Comparison of ENCODE assay signal across 15 cellular contexts in the genomic region with DNA sequence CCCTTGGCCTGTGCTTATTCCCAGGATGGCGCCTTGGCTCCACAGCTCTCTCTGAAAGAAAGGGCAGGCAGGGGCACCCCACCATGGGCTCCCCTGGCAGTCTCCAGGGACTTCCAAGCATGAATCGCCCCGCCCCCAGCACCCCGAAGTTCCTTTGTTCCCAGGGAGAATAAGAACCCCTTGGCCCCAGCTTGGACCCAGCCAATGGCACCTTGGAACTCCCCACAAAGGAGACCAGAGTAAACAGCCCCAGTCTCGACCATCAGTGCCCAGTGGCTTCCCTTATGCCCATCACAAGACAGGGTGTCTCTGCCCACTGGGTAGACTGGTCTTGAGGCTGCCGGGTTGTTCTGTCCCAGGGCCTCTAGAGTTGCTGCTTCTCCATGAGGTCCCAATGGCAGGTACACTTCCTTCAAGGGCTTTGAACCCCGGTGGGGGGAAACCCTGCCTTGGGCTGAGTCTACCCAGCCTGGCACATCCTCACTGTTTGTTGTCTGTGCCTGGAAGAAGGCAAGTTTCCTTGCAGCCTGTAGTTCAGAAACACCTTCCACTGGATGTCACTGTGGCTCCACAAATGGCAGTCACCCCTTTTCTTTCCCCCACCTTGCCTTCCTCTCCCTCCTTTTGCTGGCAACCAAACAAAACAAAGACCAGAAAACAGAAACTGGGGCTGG.
"Had no signal": no experiment of that assay in that cellular context is flagged by ENCODE, and none has a peak within 500 bp of the region (broad histone marks: within the 10 kb centered on the region; RNA-seq: fewer than 3 reads in every experiment).

No MANE protein-coding gene starts in this region.

- H3K27ac ChIP-seq: breast epithelium, gastrocnemius medialis, heart right ventricle, left ventricle myocardium inferior, suprapubic skin, upper lobe of left lung had no signal

- H3K36me3 ChIP-seq: breast epithelium, gastrocnemius medialis, left ventricle myocardium inferior, suprapubic skin, upper lobe of left lung had no signal

- H3K9me3 Mint-ChIP-seq: activated CD4-positive, alpha-beta memory T cell treated with anti-CD3 and anti-CD28 coated beads, Interleukin-2, amount 10 ng/mL, durations not matched to agents 7 days and 5 days; memory B cell had no signal

- H3K27me3 ChIP-seq: gastrocnemius medialis, suprapubic skin, upper lobe of left lung had no signal

- DNase-seq: activated CD4-positive, alpha-beta memory T cell treated with anti-CD3 and anti-CD28 coated beads, Interleukin-2, amount 10 ng/mL, durations not matched to agents 7 days and 5 days; activated CD4-positive, CD25-positive, alpha-beta regulatory T cell; activated CD8-positive, alpha-beta memory T cell treated with anti-CD3 and anti-CD28 coated beads, Interleukin-2, amount 50 U/mL, for 48 hours; activated effector memory CD4-positive, alpha-beta T cell treated with Interleukin-2 at 50 U/mL for 16 hours; gastrocnemius medialis; heart right ventricle; left ventricle myocardium inferior; stimulated activated CD4-positive, alpha-beta T cell treated with anti-CD3 and anti-CD28 coated beads, Interleukin-4, amount 100 ng/mL, for 1 hour; stimulated activated CD8-positive, alpha-beta memory T cell treated with anti-CD3 and anti-CD28 coated beads, Interleukin-4, amount 100 ng/mL, for 48 hours; stimulated activated naive CD8-positive, alpha-beta T cell treated with anti-CD3 and anti-CD28 coated beads, Interleukin-15, Interleukin-2, amounts not matched to agents 100 U/mL and 50 U/mL, for 24 hours had no signal

- H3K9me3 ChIP-seq: breast epithelium, gastrocnemius medialis, heart right ventricle, left ventricle myocardium inferior, suprapubic skin, upper lobe of left lung had no signal

- H3K4me3 ChIP-seq: breast epithelium, gastrocnemius medialis, heart right ventricle, left ventricle myocardium inferior, suprapubic skin, upper lobe of left lung had no signal

- ATAC-seq: gastrocnemius medialis; heart right ventricle; stimulated activated naive CD8-positive, alpha-beta T cell treated with anti-CD3 and anti-CD28 coated beads, Interleukin-15, Interleukin-2, amounts not matched to agents 100 U/mL and 50 U/mL, for 24 hours had no signal

- H3K4me3 Mint-ChIP-seq: activated CD4-positive, alpha-beta memory T cell treated with anti-CD3 and anti-CD28 coated beads, Interleukin-2, amount 10 ng/mL, durations not matched to agents 7 days and 5 days; memory B cell; nephron had no signal

- H3K27me3 Mint-ChIP-seq: activated CD4-positive, alpha-beta memory T cell treated with anti-CD3 and anti-CD28 coated beads, Interleukin-2, amount 10 ng/mL, durations not matched to agents 7 days and 5 days; memory B cell had no signal
